ENCODE assay signal across 8 cellular contexts in the genomic region with DNA sequence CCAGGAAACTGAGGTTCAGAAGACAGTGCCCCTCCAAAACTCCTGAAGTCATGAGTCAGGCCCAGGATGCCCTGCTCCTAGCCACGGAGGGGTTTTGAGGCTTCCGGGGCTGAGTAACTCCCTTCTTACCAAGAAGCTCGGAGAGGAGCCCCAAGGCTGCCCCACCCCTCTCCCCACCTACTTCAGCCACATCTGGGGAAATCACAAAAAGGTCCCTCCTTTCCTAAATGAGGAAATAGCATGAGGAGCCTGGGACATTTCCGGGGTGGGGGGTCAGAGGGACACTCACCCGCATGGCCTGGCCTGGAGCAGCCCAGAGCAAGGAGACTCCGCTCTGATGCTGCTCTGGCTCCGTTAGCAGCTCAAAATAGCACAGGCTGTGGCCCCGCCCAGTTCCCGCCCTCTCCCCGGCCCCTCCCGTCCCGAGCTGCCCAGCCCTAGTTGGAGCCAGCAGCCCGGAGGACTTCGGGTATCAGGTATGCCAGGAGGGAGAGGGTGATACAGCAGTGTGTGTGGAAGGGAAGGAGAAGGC. TPM values are rescaled to one million over a fixed set of nuclear protein-coding genes. Genes with fewer than 3 reads are reported as not detected.
DNase-seq lines count a peak whose midpoint lies in the region; ATAC-seq, FAIRE-seq and TF ChIP-seq lines count a peak whose summit lies in the region.

No MANE protein-coding gene starts in this region.

- H3K36me3 ChIP-seq in ascending aorta = no peaks in the 10 kb centered on the region
- H3K36me3 ChIP-seq in iPS-20b (ENCODE audit: insufficient read depth, low read depth, low read length) = no peaks in the 10 kb centered on the region

- H3K9me3 ChIP-seq in A549 (no peaks in the 10 kb centered on the region), ascending aorta (no peaks in the 10 kb centered on the region), iPS-20b (ENCODE audit: insufficient read depth, low read depth, low read length) (no peaks in the 10 kb centered on the region)

- intact Hi-C loops in ascending aorta (cut with DNase I) = loop anchor here (10.0 kb wide), 2 partner anchors 255 to 395 kb away; a partner anchor contains a TSS

- CTCF ChIA-PET in A549 (lab: Yijun Ruan, JAX) = interaction anchor here (4.1 to 14.7 kb wide), 2 partner anchors 75 to 175 kb away, joined by 13 to 482 read pairs; no protein-coding TSS in a partner anchor

- 34% methylated on average over 13 of the region's 14 CpGs for WGBS in A549 (ENCODE audit: missing lambda C conversion rate)

- no peak overlapping the region; the same call in 1 of the 2 replicates for H3K9ac ChIP-seq in iPS-20b (ENCODE audit: low read depth, low read length)

- POLR2A ChIA-PET in A549 (lab: Yijun Ruan, JAX) = no interaction called here

- H3K27ac ChIP-seq in A549 = peak overlapping the region in 1 of 2 experiments; percentile 69; a peak in 4 of 6 replicates
- H3K27ac ChIP-seq in ascending aorta = peak overlapping the region; percentile 84 to 89
- H3K27ac ChIP-seq in iPS-20b (ENCODE audit: low read length) = no peak overlapping the region

- DNase-seq in A549 (ENCODE audit: low read depth in 1 of 2, low spot score in 1 of 2) = no peak
- peak; percentile 64 for DNase-seq in KBM-7
- DNase-seq in T1000 (lab: John Stamatoyannopoulos, UW) = peak; percentile 28
- peak; percentile 79 to 94 for DNase-seq in ascending aorta (ENCODE audit: low spot score in 2 of 2)
- DNase-seq in stimulated activated CD4-positive, alpha-beta T cell treated with anti-CD3 and anti-CD28 coated beads, Interleukin-12 subunit alpha, Interleukin-12 subunit beta, amount 100 ng/mL, for 24 hours (ENCODE audit: low read depth in 2 of 2) = peak; percentile 65 to 83
- no peak for DNase-seq in putamen (ENCODE audit: low spot score)

- no peak for TF ChIP-seq RAD21 in A549 (conservative IDR thresholded peaks at IDR 0.05 in 1 of 2, IDR thresholded peaks at IDR 0.05 in 1 of 2)

- TF ChIP-seq EP300 in A549 (IDR thresholded peaks at IDR 0.05) = no peak

- FAIRE-seq in A549 (lab: Jason Lieb, UNC) = no peak

- H3K4me3 ChIP-seq in A549 (no peak overlapping the region), ascending aorta (peak overlapping the region; percentile 47 to 67), iPS-20b (ENCODE audit: low read length) (peak overlapping the region; percentile 29; the same call in 1 of the 2 replicates)

- in situ Hi-C loops in KBM-7 (cut with MboI; ENCODE audit: low pct_unique_long_range_greater_than_20kb, low sequenced_read_pairs) = loop anchor here (25.0 kb wide), 1 partner anchor 422 kb away; a partner anchor contains a TSS

- TF ChIP-seq POLR2A in A549 (IDR thresholded peaks at IDR 0.05; ENCODE audit: low read length) = no peak

- H3K4me1 ChIP-seq in A549 (peaks cover 50% of the 10 kb centered on the region), ascending aorta (peaks cover 19 to 35% of the 10 kb centered on the region in 2 donors), iPS-20b (ENCODE audit: insufficient read depth, low read length) (peaks cover 18% of the 10 kb centered on the region; the same call in 1 of the 2 replicates)

- peak; percentile 51 to 83; a peak in 5 of 6 replicates for ATAC-seq in A549
- peak; percentile 44 for ATAC-seq in GM18909 (IDR thresholded peaks at IDR 0.05; ENCODE audit: poor library complexity, unreplicated experiment)

- H3K27me3 ChIP-seq in ascending aorta (no peaks in the 10 kb centered on the region), iPS-20b (ENCODE audit: insufficient read depth, low read length) (no peaks in the 10 kb centered on the region)

- H3K4me2 ChIP-seq in A549 = peak overlapping the region; percentile 60

- TF ChIP-seq CTCF in A549 (IDR thresholded peaks at IDR 0.05) (no peak), ascending aorta (IDR thresholded peaks at IDR 0.05) (no peak)

TF ChIP-seq in A549, 52 proteins besides CTCF, POLR2A, EP300 and RAD21:
- no peak for TF ChIP-seq HOXB13 (CRISPR knock-in tag; IDR thresholded peaks at IDR 0.05; ENCODE audit: low read depth)
- no peak for TF ChIP-seq NFE2L2 (conservative IDR thresholded peaks at IDR 0.05; ENCODE audit: low read length)
- TF ChIP-seq, protein P1, sequence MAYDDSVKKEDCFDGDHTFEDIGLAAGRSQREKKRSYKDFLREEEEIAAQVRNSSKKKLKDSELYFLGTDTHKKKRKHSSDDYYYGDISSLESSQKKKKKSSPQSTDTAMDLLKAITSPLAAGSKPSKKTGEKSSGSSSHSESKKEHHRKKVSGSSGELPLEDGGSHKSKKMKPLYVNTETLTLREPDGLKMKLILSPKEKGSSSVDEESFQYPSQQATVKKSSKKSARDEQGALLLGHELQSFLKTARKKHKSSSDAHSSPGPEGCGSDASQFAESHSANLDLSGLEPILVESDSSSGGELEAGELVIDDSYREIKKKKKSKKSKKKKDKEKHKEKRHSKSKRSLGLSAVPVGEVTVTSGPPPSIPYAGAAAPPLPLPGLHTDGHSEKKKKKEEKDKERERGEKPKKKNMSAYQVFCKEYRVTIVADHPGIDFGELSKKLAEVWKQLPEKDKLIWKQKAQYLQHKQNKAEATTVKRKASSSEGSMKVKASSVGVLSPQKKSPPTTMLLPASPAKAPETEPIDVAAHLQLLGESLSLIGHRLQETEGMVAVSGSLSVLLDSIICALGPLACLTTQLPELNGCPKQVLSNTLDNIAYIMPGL (CRISPR knock-in tag; IDR thresholded peaks at IDR 0.05; ENCODE audit: borderline replicate concordance) = no peak
- TF ChIP-seq, protein P2, sequence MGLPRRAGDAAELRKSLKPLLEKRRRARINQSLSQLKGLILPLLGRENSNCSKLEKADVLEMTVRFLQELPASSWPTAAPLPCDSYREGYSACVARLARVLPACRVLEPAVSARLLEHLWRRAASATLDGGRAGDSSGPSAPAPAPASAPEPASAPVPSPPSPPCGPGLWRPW (IDR thresholded peaks at IDR 0.05) = no peak
- TF ChIP-seq ESRRA (IDR thresholded peaks at IDR 0.05; ENCODE audit: borderline replicate concordance, low read length) = no peak
- no peak for TF ChIP-seq CBX8 (IDR thresholded peaks at IDR 0.05)
- TF ChIP-seq FOSL2 (IDR thresholded peaks at IDR 0.05) = no peak
- no peak for TF ChIP-seq FOSL2 (CRISPR knock-in tag; IDR thresholded peaks at IDR 0.05)
- TF ChIP-seq, protein P3, sequence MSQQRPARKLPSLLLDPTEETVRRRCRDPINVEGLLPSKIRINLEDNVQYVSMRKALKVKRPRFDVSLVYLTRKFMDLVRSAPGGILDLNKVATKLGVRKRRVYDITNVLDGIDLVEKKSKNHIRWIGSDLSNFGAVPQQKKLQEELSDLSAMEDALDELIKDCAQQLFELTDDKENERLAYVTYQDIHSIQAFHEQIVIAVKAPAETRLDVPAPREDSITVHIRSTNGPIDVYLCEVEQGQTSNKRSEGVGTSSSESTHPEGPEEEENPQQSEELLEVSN (IDR thresholded peaks at IDR 0.05; ENCODE audit: borderline replicate concordance, low read depth) = no peak
- TF ChIP-seq ZFP36 (IDR thresholded peaks at IDR 0.05; ENCODE audit: borderline replicate concordance, partially characterized antibody) = no peak
- no peak for TF ChIP-seq CHD2 (IDR thresholded peaks at IDR 0.05; ENCODE audit: low read length, partially characterized antibody)
- no peak for TF ChIP-seq POLR2AphosphoS2 (conservative IDR thresholded peaks at IDR 0.05; ENCODE audit: low read length)

RNA-seq across cellular contexts. Expression of a gene that starts 40.1 kb away (rescaled TPM):
- 12.3 and 26.3 TPM in 2 replicates for polyA plus RNA-seq in A549 (2011; rRNA removed)
- 8.3 and 9.9 TPM in 2 replicates for polyA plus RNA-seq in A549 (2012; cell fraction: cytosol; rRNA removed)
- polyA plus RNA-seq in A549 (2012; cell fraction: nucleus; rRNA removed) = 37.5 and 46.4 TPM in 2 replicates
- polyA plus RNA-seq in A549 (2017; fragmentation: RNase III; extraction: RNeasy Plus Mini Kit Qiagen cat#74134 plus additional on column Dnase treatment) = 22.4 to 29.7 TPM (median 28.4 TPM) in 3 replicates
- polyA minus RNA-seq in A549 (2011; rRNA and poly(A)+ RNA removed) = 47.9 and 52.2 TPM in 2 replicates
- total RNA-seq in ascending aorta = 185 TPM

Comparison
In these comparisons a context has a peak if more than half of its experiments do, and no peak if none do; other contexts are left out.
1. DNase-seq: peak in KBM-7 (single experiment), T1000 (single experiment), ascending aorta (2 of 2) and stimulated activated CD4-positive, alpha-beta T cell treated with anti-CD3 and anti-CD28 coated beads, Interleukin-12 subunit alpha, Interleukin-12 subunit beta, amount 100 ng/mL, for 24 hours (2 of 2); none in A549 (0 of 2) and putamen (single experiment).